ENCODE assay signal across 13 cellular contexts in the genomic region with DNA sequence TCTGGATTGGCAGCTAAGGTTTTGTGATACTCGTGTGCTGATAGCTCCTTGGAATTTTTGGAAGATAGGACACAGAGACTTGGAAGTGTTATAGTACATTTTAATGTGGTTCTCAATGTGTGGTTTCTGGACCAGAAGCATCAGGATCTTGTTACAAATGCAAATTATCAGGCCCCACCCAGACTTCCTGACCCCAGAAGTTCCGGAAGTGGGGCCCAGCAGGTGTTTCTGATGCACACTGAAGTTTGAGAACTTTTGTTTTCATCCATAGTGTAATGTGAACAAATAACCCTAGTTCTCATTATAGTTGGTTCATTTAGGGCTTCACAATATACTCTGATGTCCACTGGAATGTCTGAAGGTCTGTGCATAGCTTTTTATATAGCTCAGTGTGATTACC. TPM values are rescaled to one million over a fixed set of nuclear protein-coding genes. Genes with fewer than 3 reads are reported as not detected.
DNase-seq lines count a peak whose midpoint lies in the region; ATAC-seq, FAIRE-seq and TF ChIP-seq lines count a peak whose summit lies in the region.
"Had no signal": no experiment of that assay in that cellular context is flagged by ENCODE, and none has a peak within 500 bp of the region (broad histone marks: within the 10 kb centered on the region; RNA-seq: fewer than 3 reads in every experiment).

No MANE protein-coding gene starts in this region.

- no peak for DNase-seq in activated T-cell treated with anti-CD3 and anti-CD28 coated beads, Interleukin-2, amount 50 U/mL, for 72 hours
- DNase-seq in activated T-cell treated with anti-CD3 and anti-CD28 coated beads, Interleukin-2, amount 50 U/mL, for 1 hour: no peak
- DNase-seq in OCI-LY7 (ENCODE audit: low spot score) (peak; percentile 77), HTR-8/SVneo (ENCODE audit: insufficient read length, low spot score) (no peak), NOMO-1 (lab: John Stamatoyannopoulos, UW; ENCODE audit: unreplicated experiment in 2 of 2) (no peak), NCI-H2081 treated with DMSO at 0.1 percent for 48 hours (lab: John Stamatoyannopoulos, UW) (no peak)
- DNase-seq in naive thymus-derived CD8-positive, alpha-beta T cell: peak in 7 of 10 donors; percentile 3 to 36 (median 11)
- DNase-seq: ACHN, dermis blood vessel endothelial cell, pancreas had no signal

- H3K79me2 ChIP-seq in OCI-LY7 (ENCODE audit: insufficient read depth, low read depth, low read length): no peaks in the 10 kb centered on the region

- intact Hi-C loops in OCI-LY7 (cut with micrococcal nuclease; ENCODE audit: unreplicated experiment): no loop called here

- H3K9me3 Mint-ChIP-seq in activated T-cell treated with anti-CD3 and anti-CD28 coated beads, Interleukin-2, amount 50 U/mL, for 72 hours: no peaks in the 10 kb centered on the region
- H3K9me3 Mint-ChIP-seq in naive thymus-derived CD8-positive, alpha-beta T cell: no peaks in the 10 kb centered on the region

- peak overlapping the region; percentile 78 for H3K4me2 ChIP-seq in OCI-LY7 (ENCODE audit: low read length)

- ATAC-seq in activated T-cell treated with anti-CD3 and anti-CD28 coated beads, Interleukin-2, amount 50 U/mL, for 72 hours (replicated peaks in 1 of 2): no peak
- ATAC-seq in GM21825 (IDR thresholded peaks at IDR 0.05; ENCODE audit: unreplicated experiment): peak; percentile 76
- ATAC-seq in naive thymus-derived CD8-positive, alpha-beta T cell: peak; percentile 43 to 59
- ATAC-seq: pancreas had no signal

- no peaks in the 10 kb centered on the region for H3K27me3 Mint-ChIP-seq in activated T-cell treated with anti-CD3 and anti-CD28 coated beads, Interleukin-2, amount 50 U/mL, for 72 hours (ENCODE audit: low read depth)
- H3K27me3 Mint-ChIP-seq in naive thymus-derived CD8-positive, alpha-beta T cell: no peaks in the 10 kb centered on the region

- no TSS peak for BruUV-seq in OCI-LY7 (replicated peaks; lab: Mats Ljungman, UMichigan)

- POLR2A ChIA-PET in OCI-LY7 (lab: Charles Lee): interaction anchor here (0.7 to 1.9 kb wide), 4 partner anchors 9 to 125 kb away, joined by 3 to 5 read pairs (median 4); no protein-coding TSS in a partner anchor
- POLR2A ChIA-PET in naive thymus-derived CD8-positive, alpha-beta T cell (lab: Charles Lee): no interaction called here

- CTCF ChIA-PET in OCI-LY7 (lab: Charles Lee; ENCODE audit: unreplicated experiment): interaction anchor here (0.9 kb wide), 1 partner anchor 33 kb away, joined by 3 read pairs; no protein-coding TSS in a partner anchor

- H4K20me1 ChIP-seq in OCI-LY7 (ENCODE audit: insufficient read depth, low read length): no peaks in the 10 kb centered on the region

- TF ChIP-seq CTCF in OCI-LY7 (conservative IDR thresholded peaks at IDR 0.05; ENCODE audit: low read length): no peak

- H3K36me3 Mint-ChIP-seq in activated T-cell treated with anti-CD3 and anti-CD28 coated beads, Interleukin-2, amount 50 U/mL, for 72 hours (ENCODE audit: insufficient read depth in 2 of 2): no peaks in the 10 kb centered on the region
- H3K36me3 Mint-ChIP-seq in naive thymus-derived CD8-positive, alpha-beta T cell: peaks cover 0 to 3% (median 0%) of the 10 kb centered on the region in 3 donors

- H3K9me2 ChIP-seq in OCI-LY7 (ENCODE audit: insufficient read depth, low read length): no peaks in the 10 kb centered on the region

- H3K4me3 ChIP-seq in OCI-LY7 (ENCODE audit: low read depth, low read length, poor library complexity, severe bottlenecking): peak overlapping the region; percentile 49
- H3K4me3 ChIP-seq: pancreas had no signal

- FAIRE-seq in HTR-8/SVneo (lab: Jason Lieb, UNC): no peak
- FAIRE-seq: frontal cortex, pancreas had no signal

- H3K4me1 Mint-ChIP-seq in activated T-cell treated with anti-CD3 and anti-CD28 coated beads, Interleukin-2, amount 50 U/mL, for 72 hours (ENCODE audit: low read depth): peaks cover 7% of the 10 kb centered on the region
- peaks cover 4 to 25% (median 19%) of the 10 kb centered on the region in 4 donors for H3K4me1 Mint-ChIP-seq in naive thymus-derived CD8-positive, alpha-beta T cell

- H3K4me1 ChIP-seq in OCI-LY7 (ENCODE audit: insufficient read depth, low read length, poor library complexity, severe bottlenecking): peaks cover 30% of the 10 kb centered on the region
- H3K4me1 ChIP-seq: pancreas had no signal

- H3K27ac Mint-ChIP-seq in activated T-cell treated with anti-CD3 and anti-CD28 coated beads, Interleukin-2, amount 50 U/mL, for 72 hours: peak overlapping the region; percentile 50
- peak overlapping the region; percentile 66 to 91 (median 82) for H3K27ac Mint-ChIP-seq in naive thymus-derived CD8-positive, alpha-beta T cell

- H2AFZ ChIP-seq in OCI-LY7 (ENCODE audit: low read length): peak overlapping the region; percentile 95

- H3K4me3 Mint-ChIP-seq in activated T-cell treated with anti-CD3 and anti-CD28 coated beads, Interleukin-2, amount 50 U/mL, for 72 hours: no peak overlapping the region
- H3K4me3 Mint-ChIP-seq in naive thymus-derived CD8-positive, alpha-beta T cell: peak overlapping the region in 7 of 10 donors; percentile 26 to 46 (median 41)

- no peaks in the 10 kb centered on the region for H3K36me3 ChIP-seq in OCI-LY7 (ENCODE audit: insufficient read depth, low read length)
- H3K36me3 ChIP-seq: pancreas had no signal

- no peaks in the 10 kb centered on the region for H3K9me3 ChIP-seq in OCI-LY7 (ENCODE audit: low read length)
- H3K9me3 ChIP-seq: pancreas had no signal

- H3K27ac ChIP-seq in OCI-LY7 (ENCODE audit: low read depth, low read length, poor library complexity, severe bottlenecking): peak overlapping the region; percentile 81
- H3K27ac ChIP-seq: pancreas had no signal

RNA-seq across cellular contexts. Expression of gene LAMP2, which starts 49.6 kb away (rescaled TPM):
- 10 to 100 TPM; 31.8 to 34.4 TPM for total RNA-seq in activated T-cell treated with anti-CD3 and anti-CD28 coated beads, Interleukin-2, amount 50 U/mL, for 72 hours
- total RNA-seq in OCI-LY7 (2014; rRNA removed; shearing (Covaris generic)): 12.2 and 17.9 TPM in 2 replicates
- 39.6 and 45.2 TPM in 2 replicates for total RNA-seq in OCI-LY7 (2022)
- 10 to 100 TPM; 39.2 to 39.5 TPM for total RNA-seq in naive thymus-derived CD8-positive, alpha-beta T cell
- polyA plus RNA-seq in naive thymus-derived CD8-positive, alpha-beta T cell: 10 to 100 TPM; 61.3 to 78.3 (median 75.0) TPM

RNA-seq across cellular contexts. Expression of gene ATP1B4, which starts 57.6 kb away (rescaled TPM):
- total RNA-seq in activated T-cell treated with anti-CD3 and anti-CD28 coated beads, Interleukin-2, amount 50 U/mL, for 72 hours: not detected
- not detected in 2 replicates for total RNA-seq in OCI-LY7 (2014; rRNA removed; shearing (Covaris generic))
- total RNA-seq in OCI-LY7 (2022): not detected in 2 replicates
- total RNA-seq in naive thymus-derived CD8-positive, alpha-beta T cell: not detected
- polyA plus RNA-seq in naive thymus-derived CD8-positive, alpha-beta T cell: not detected
- total RNA-seq: dermis blood vessel endothelial cell, frontal cortex, liver, pancreas had no signal
- polyA plus RNA-seq: liver, pancreas had no signal

Comparison
In these comparisons a context has a peak if more than half of its experiments do, and no peak if none do; other contexts are left out.
1. ATAC-seq: peak in GM21825 (single experiment) and naive thymus-derived CD8-positive, alpha-beta T cell (2 of 2); none in activated T-cell treated with anti-CD3 and anti-CD28 coated beads, Interleukin-2, amount 50 U/mL, for 72 hours (0 of 2).
2. DNase-seq: peak in OCI-LY7 (single experiment) and naive thymus-derived CD8-positive, alpha-beta T cell (7 of 10); none in activated T-cell treated with anti-CD3 and anti-CD28 coated beads, Interleukin-2, amount 50 U/mL, for 72 hours (0 of 2), activated T-cell treated with anti-CD3 and anti-CD28 coated beads, Interleukin-2, amount 50 U/mL, for 1 hour (single experiment), HTR-8/SVneo (single experiment), NOMO-1 (0 of 2) and NCI-H2081 treated with DMSO at 0.1 percent for 48 hours (single experiment).
3. H3K4me3 Mint-ChIP-seq: peak in naive thymus-derived CD8-positive, alpha-beta T cell (7 of 10); none in activated T-cell treated with anti-CD3 and anti-CD28 coated beads, Interleukin-2, amount 50 U/mL, for 72 hours (0 of 2).